In the genomic region with DNA sequence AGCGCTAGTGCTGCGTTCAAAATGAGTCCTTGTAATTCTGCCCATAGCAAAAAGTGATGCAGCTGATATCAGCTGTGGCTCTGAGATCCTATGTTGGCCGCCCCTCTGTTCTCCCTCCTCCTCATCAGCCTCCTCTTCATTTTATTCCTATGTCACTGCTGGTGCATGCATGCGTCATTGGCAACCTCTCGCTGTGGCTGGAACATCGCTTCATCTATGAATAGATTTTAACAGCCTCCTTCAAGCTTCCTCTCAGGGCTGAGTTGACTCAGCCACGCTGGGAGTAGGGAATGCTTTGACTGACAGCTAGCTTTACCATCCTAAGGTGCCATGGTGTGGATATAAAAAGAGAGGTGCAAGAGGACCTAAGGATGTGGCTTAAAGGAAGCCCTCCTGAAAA, we compare ENCODE assay signal across 11 cellular contexts.
A peak's percentile ranks its signal among the peaks of the same experiment; 100 is the strongest.
DNase-seq lines count a peak whose midpoint lies in the region; ATAC-seq, FAIRE-seq and TF ChIP-seq lines count a peak whose summit lies in the region.
"Had no signal": no experiment of that assay in that cellular context is flagged by ENCODE, and none has a peak within 500 bp of the region (broad histone marks: within the 10 kb centered on the region; RNA-seq: fewer than 3 reads in every experiment).

No MANE protein-coding gene starts in this region.

- 82 to 87% methylated on average over 7 of the region's 7 CpGs for WGBS in testis, 2 donors

- no peak for FAIRE-seq in kidney (lab: Jason Lieb, UNC)

- H3K4me1 ChIP-seq in kidney (ENCODE audit: control insufficient read depth in 1 of 2, insufficient read depth in 1 of 2, low read depth in 1 of 2, low read length in 2 of 2) (no peaks in the 10 kb centered on the region), testis (peaks cover 3% of the 10 kb centered on the region)
- H3K4me1 ChIP-seq: Caco-2 had no signal

- H3K27ac ChIP-seq in kidney (ENCODE audit: low read depth in 2 of 2, low read length in 2 of 2) (no peak overlapping the region), testis (no peak overlapping the region)
- H3K27ac ChIP-seq: body of pancreas had no signal

- TF ChIP-seq CTCF in kidney (IDR thresholded peaks at IDR 0.05; ENCODE audit: borderline replicate concordance, extremely low read depth, insufficient read depth): no peak
- no peak for TF ChIP-seq CTCF in testis (IDR thresholded peaks at IDR 0.05)

- ATAC-seq in GM18519 (IDR thresholded peaks at IDR 0.05; ENCODE audit: low FRiP score, unreplicated experiment): no peak
- ATAC-seq: body of pancreas had no signal

- H3K27me3 ChIP-seq in testis: no peaks in the 10 kb centered on the region
- H3K27me3 ChIP-seq: body of pancreas had no signal

- TF ChIP-seq POLR2A in testis (IDR thresholded peaks at IDR 0.05): no peak

- no peaks in the 10 kb centered on the region for H3K36me3 ChIP-seq in kidney (ENCODE audit: control insufficient read depth in 1 of 2, insufficient read depth in 2 of 2, low read length in 2 of 2)
- H3K36me3 ChIP-seq in testis (ENCODE audit: low read depth, missing control alignments): no peaks in the 10 kb centered on the region

- H3K9ac ChIP-seq in kidney (ENCODE audit: low read length in 2 of 2): no peak overlapping the region

- DNase-seq in GM04503 (ENCODE audit: low read depth): peak; percentile 28
- peak; percentile 74 for DNase-seq in RPMI7951 (ENCODE audit: low read depth)
- DNase-seq in glomerular visceral epithelial cell (ENCODE audit: extremely low spot score): peak; percentile 66
- peak; percentile 86 for DNase-seq in putamen (ENCODE audit: low spot score)
- no peak for DNase-seq in kidney
- no peak for DNase-seq in NK-92 treated with Interleukin-12 subunit alpha and Interleukin-12 subunit beta, amount 100 ng/mL, for 24 hours (lab: John Stamatoyannopoulos, UW)
- DNase-seq in testis: no peak
- DNase-seq: Caco-2, NCI-H226 had no signal

- H3K9me3 ChIP-seq in kidney (ENCODE audit: control insufficient read depth in 1 of 2, low read length in 2 of 2): no peaks in the 10 kb centered on the region
- no peaks in the 10 kb centered on the region for H3K9me3 ChIP-seq in testis
- H3K9me3 ChIP-seq: body of pancreas, Caco-2 had no signal

- intact Hi-C loops in kidney (cut with DNase I) (no loop called here), testis (cut with DNase I; ENCODE audit: low total_unique reads) (no loop called here)

- H3K4me3 ChIP-seq in kidney (ENCODE audit: low read length in 2 of 2): no peak overlapping the region
- no peak overlapping the region for H3K4me3 ChIP-seq in testis
- H3K4me3 ChIP-seq: body of pancreas had no signal

Comparison
In these comparisons a context has a peak if more than half of its experiments do, and no peak if none do; other contexts are left out.
1. DNase-seq: peak in GM04503 (single experiment), RPMI7951 (single experiment), glomerular visceral epithelial cell (single experiment) and putamen (single experiment); none in kidney (single experiment), NK-92 treated with Interleukin-12 subunit alpha and Interleukin-12 subunit beta, amount 100 ng/mL, for 24 hours (single experiment) and testis (single experiment).